ENCODE assay signal across 16 cellular contexts in genomic region chr6:35043381-35043780, GRCh38.
DNase-seq lines count a peak whose midpoint lies in the region; ATAC-seq and TF ChIP-seq lines count a peak whose summit lies in the region.
"Had no signal": no experiment of that assay in that cellular context is flagged by ENCODE, and none has a peak within 500 bp of the region (broad histone marks: within the 10 kb centered on the region; RNA-seq: fewer than 3 reads in every experiment).

No MANE protein-coding gene starts in this region.

- TF ChIP-seq EP300 in upper lobe of left lung (IDR thresholded peaks at IDR 0.05) = no peak

- H3K4me3 Mint-ChIP-seq in MCF 10A (ENCODE audit: unreplicated experiment) = no peak overlapping the region
- H3K4me3 Mint-ChIP-seq: activated CD8-positive, alpha-beta T cell treated with anti-CD3 and anti-CD28 coated beads, Interleukin-2, amount 10 ng/mL, durations not matched to agents 7 days and 5 days; nephron progenitor cell had no signal

- CTCF ChIA-PET in MCF 10A (lab: Yijun Ruan, JAX) = no interaction called here

- no peak overlapping the region for H3K4me3 ChIP-seq in breast epithelium
- no peak overlapping the region for H3K4me3 ChIP-seq in colonic mucosa
- no peak overlapping the region for H3K4me3 ChIP-seq in mucosa of rectum (ENCODE audit: low read length in 2 of 2)
- no peak overlapping the region for H3K4me3 ChIP-seq in upper lobe of left lung

- H3K9me3 ChIP-seq in breast epithelium (no peaks in the 10 kb centered on the region), colonic mucosa (no peaks in the 10 kb centered on the region), mucosa of rectum (ENCODE audit: control insufficient read depth in 2 of 2, low read length in 2 of 2) (no peaks in the 10 kb centered on the region), upper lobe of left lung (no peaks in the 10 kb centered on the region)

- H3K9ac ChIP-seq in colonic mucosa (ENCODE audit: low read depth in 2 of 2, low read length in 2 of 2) = no peak overlapping the region
- H3K9ac ChIP-seq in mucosa of rectum (ENCODE audit: low read depth in 1 of 2, low read length in 2 of 2) = no peak overlapping the region

- 45 to 55% methylated on average over 3 of the region's 3 CpGs for WGBS in upper lobe of left lung, 2 donors

- TF ChIP-seq POLR2A in breast epithelium (IDR thresholded peaks at IDR 0.05) = no peak
- TF ChIP-seq POLR2A in upper lobe of left lung (IDR thresholded peaks at IDR 0.05) = no peak

- H3K4me1 ChIP-seq in breast epithelium (peaks cover 22 to 38% of the 10 kb centered on the region in 2 donors), colonic mucosa (peaks cover 43% of the 10 kb centered on the region), mucosa of rectum (ENCODE audit: control insufficient read depth in 2 of 2, insufficient read depth in 2 of 2, low read length in 2 of 2) (peaks cover 32 to 54% of the 10 kb centered on the region in 2 donors), upper lobe of left lung (peaks cover 64 to 80% (median 71%) of the 10 kb centered on the region in 4 donors)

- intact Hi-C loops in breast epithelium (cut with DNase I; ENCODE audit: low total_unique reads) (no loop called here), MCF 10A (cut with micrococcal nuclease) (no loop called here), colonic mucosa (cut with DNase I) (no loop called here)

- no peaks in the 10 kb centered on the region for H3K36me3 ChIP-seq in breast epithelium
- no peaks in the 10 kb centered on the region for H3K36me3 ChIP-seq in colonic mucosa
- no peaks in the 10 kb centered on the region for H3K36me3 ChIP-seq in mucosa of rectum (ENCODE audit: control insufficient read depth in 2 of 2, insufficient read depth in 2 of 2, low read length in 2 of 2)
- H3K36me3 ChIP-seq in upper lobe of left lung = peaks cover 0 to 10% (median 0%) of the 10 kb centered on the region in 4 donors

- H3K27me3 Mint-ChIP-seq in MCF 10A (ENCODE audit: insufficient read depth, unreplicated experiment) = no peaks in the 10 kb centered on the region

- no peak for TF ChIP-seq CTCF in breast epithelium (IDR thresholded peaks at IDR 0.05)
- no peak for TF ChIP-seq CTCF in MCF 10A (IDR thresholded peaks at IDR 0.05; ENCODE audit: unreplicated experiment)
- TF ChIP-seq CTCF in colonic mucosa (IDR thresholded peaks at IDR 0.05) = no peak
- no peak for TF ChIP-seq CTCF in upper lobe of left lung (IDR thresholded peaks at IDR 0.05)

- no TSS peak for BruUV-seq in MCF 10A (replicated peaks; lab: Mats Ljungman, UMichigan)

- POLR2A ChIA-PET in MCF 10A (lab: Yijun Ruan, JAX) = no interaction called here

- H3K4me1 Mint-ChIP-seq in MCF 10A (ENCODE audit: insufficient read depth, unreplicated experiment) = peaks cover 23% of the 10 kb centered on the region
- H3K4me1 Mint-ChIP-seq: nephron progenitor cell had no signal

- peaks cover 4% of the 10 kb centered on the region for H3K36me3 Mint-ChIP-seq in MCF 10A (ENCODE audit: insufficient read depth, unreplicated experiment)

- no peak overlapping the region for H3K27ac Mint-ChIP-seq in MCF 10A (ENCODE audit: low read depth, unreplicated experiment)
- H3K27ac Mint-ChIP-seq: activated CD8-positive, alpha-beta T cell treated with anti-CD3 and anti-CD28 coated beads, Interleukin-2, amount 10 ng/mL, durations not matched to agents 7 days and 5 days; nephron progenitor cell had no signal

- H3K27me3 ChIP-seq in breast epithelium (no peaks in the 10 kb centered on the region), colonic mucosa (no peaks in the 10 kb centered on the region), mucosa of rectum (ENCODE audit: control insufficient read depth in 2 of 2, insufficient read depth in 2 of 2, low read length in 2 of 2) (no peaks in the 10 kb centered on the region), upper lobe of left lung (no peaks in the 10 kb centered on the region)

- H3K27ac ChIP-seq in breast epithelium (peak overlapping the region; percentile 77 to 82), colonic mucosa (peak overlapping the region; percentile 95), mucosa of rectum (ENCODE audit: low read depth in 2 of 2, low read length in 2 of 2) (peak overlapping the region; percentile 53 to 93), upper lobe of left lung (peak overlapping the region; percentile 79 to 86 (median 84))

- DNase-seq in breast epithelium (ENCODE audit: low spot score in 2 of 2) (no peak), MCF 10A (ENCODE audit: unreplicated experiment) (no peak), colonic mucosa (no peak), upper lobe of left lung (peak in 1 of 2 donors; percentile 49), cortex of kidney (lab: John Stamatoyannopoulos, UW) (no peak)
- no peak for DNase-seq in effector CD4-positive, alpha-beta T cell
- DNase-seq: activated CD8-positive, alpha-beta T cell treated with anti-CD3 and anti-CD28 coated beads, Interleukin-2, amount 10 ng/mL, durations not matched to agents 7 days and 5 days; aorta; effector memory CD4-positive, alpha-beta T cell; kidney glomerular epithelial cell; NCI-H1105; NCI-H526; nephron progenitor cell had no signal

- H3K9me3 Mint-ChIP-seq in MCF 10A (ENCODE audit: unreplicated experiment) = no peaks in the 10 kb centered on the region
- H3K9me3 Mint-ChIP-seq: nephron progenitor cell had no signal

- ATAC-seq in upper lobe of left lung (ENCODE audit: low FRiP score in 2 of 2) = no peak
- ATAC-seq in HG03354 (IDR thresholded peaks at IDR 0.05; ENCODE audit: poor library complexity, severe bottlenecking, unreplicated experiment) = no peak
- ATAC-seq: activated CD8-positive, alpha-beta T cell treated with anti-CD3 and anti-CD28 coated beads, Interleukin-2, amount 10 ng/mL, durations not matched to agents 7 days and 5 days; HepG2 had no signal
